In the genomic region with DNA sequence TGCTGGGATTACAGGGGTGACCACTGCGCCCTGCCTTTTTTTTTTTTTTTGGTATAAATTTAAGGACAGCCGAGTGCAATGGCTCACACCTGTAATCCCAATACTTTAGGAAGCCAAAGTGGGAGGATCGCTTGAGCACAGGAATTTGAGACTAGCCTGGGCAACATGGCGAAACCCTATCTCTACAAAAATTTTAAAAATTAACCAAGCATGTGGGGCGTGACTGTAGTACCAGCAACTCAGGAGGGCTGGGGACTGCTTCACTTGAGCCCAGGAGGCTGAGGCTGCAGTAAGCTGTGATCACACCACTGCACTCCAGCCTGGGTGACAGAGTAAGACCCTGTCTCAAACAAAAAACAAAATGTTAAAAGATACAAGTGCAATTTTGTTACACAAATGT, we compare ENCODE assay signal across 16 cellular contexts. TPM values are rescaled to one million over a fixed set of nuclear protein-coding genes. Genes with fewer than 3 reads are reported as not detected.
DNase-seq lines count a peak whose midpoint lies in the region; TF ChIP-seq lines count a peak whose summit lies in the region.
"Had no signal": no experiment of that assay in that cellular context is flagged by ENCODE, and none has a peak within 500 bp of the region (broad histone marks: within the 10 kb centered on the region; RNA-seq: fewer than 3 reads in every experiment).

No MANE protein-coding gene starts in this region.

- DNase-seq in trophoblast cell (peak; percentile 79 to 89), NCI-H345 treated with DMSO at 0.1 percent for 48 hours (lab: John Stamatoyannopoulos, UW; ENCODE audit: unreplicated experiment) (no peak), UCSD-AML1 (lab: John Stamatoyannopoulos, UW; ENCODE audit: unreplicated experiment) (no peak)
- DNase-seq: 8988T; ACHN; BE2C; C1 segment of cervical spinal cord; Caco-2; Calu3; CD4-positive, alpha-beta T cell; CD8-positive, alpha-beta T cell; DMS79 treated with DMSO at 0.1 percent for 48 hours; GF-D8 had no signal

- no peak overlapping the region for H4K91ac ChIP-seq in trophoblast cell (ENCODE audit: low read depth, low read length)

- no peaks in the 10 kb centered on the region for H3K27me3 ChIP-seq in trophoblast cell (ENCODE audit: insufficient read depth, low read length)
- H3K27me3 ChIP-seq: BE2C, BLaER1 had no signal

- H2BK5ac ChIP-seq in trophoblast cell (ENCODE audit: low read depth, low read length, poor library complexity) = no peak overlapping the region

- H3K9ac ChIP-seq in trophoblast cell (ENCODE audit: low read length) = no peak overlapping the region
- H3K9ac ChIP-seq: BLaER1 had no signal

- no peak overlapping the region for H4K12ac ChIP-seq in trophoblast cell (ENCODE audit: low read depth, low read length)

- H3K23ac ChIP-seq in trophoblast cell (ENCODE audit: low read length) = no peak overlapping the region

- WGBS in trophoblast cell (ENCODE audit: extremely low coverage, insufficient coverage, insufficient read length) = no CpG with 5 or more reads among the region's 5 CpGs

- H3K18ac ChIP-seq in trophoblast cell (ENCODE audit: low read length) = no peak overlapping the region

- H2AFZ ChIP-seq in trophoblast cell (ENCODE audit: insufficient read depth, low read length, poor library complexity) = no peak overlapping the region

- peaks cover 3% of the 10 kb centered on the region for H3K9me3 ChIP-seq in trophoblast cell (ENCODE audit: insufficient read depth, low read depth, low read length)
- H3K9me3 ChIP-seq: BE2C, BLaER1, Caco-2 had no signal

- TF ChIP-seq CTCF in C4-2B (conservative IDR thresholded peaks at IDR 0.05) = no peak
- no peak for TF ChIP-seq CTCF in VCaP (conservative IDR thresholded peaks at IDR 0.05)

- H3K36me3 ChIP-seq in trophoblast cell (ENCODE audit: control insufficient read depth in 1 of 2, insufficient read depth in 2 of 2, low read length in 2 of 2) = no peaks in the 10 kb centered on the region
- H3K36me3 ChIP-seq: BE2C had no signal

- no peak overlapping the region for H2BK12ac ChIP-seq in trophoblast cell (ENCODE audit: low read length)

- no peak overlapping the region for H4K8ac ChIP-seq in trophoblast cell (ENCODE audit: low read depth, low read length)

- H2BK120ac ChIP-seq in trophoblast cell (ENCODE audit: insufficient read depth, low read length, poor library complexity) = no peak overlapping the region

- no peaks in the 10 kb centered on the region for H3K79me2 ChIP-seq in trophoblast cell (ENCODE audit: control insufficient read depth, insufficient read depth, low read length, poor library complexity)

- peak overlapping the region; percentile 64 for H3K27ac ChIP-seq in C4-2B
- H3K27ac ChIP-seq in VCaP = peak overlapping the region; percentile 93
- H3K27ac ChIP-seq in trophoblast cell (ENCODE audit: low read depth, low read length) = no peak overlapping the region
- H3K27ac ChIP-seq: BLaER1 had no signal

- H3K4me2 ChIP-seq in trophoblast cell (ENCODE audit: low read length) = no peak overlapping the region
- H3K4me2 ChIP-seq: BLaER1 had no signal

- no peak overlapping the region for H3K14ac ChIP-seq in trophoblast cell (ENCODE audit: low read length)

- H2AK5ac ChIP-seq in trophoblast cell (ENCODE audit: low read length) = no peak overlapping the region

- no peaks in the 10 kb centered on the region for H3K79me1 ChIP-seq in trophoblast cell (ENCODE audit: low read length)

- H3K4me3 ChIP-seq in trophoblast cell (ENCODE audit: low read depth, low read length) = no peak overlapping the region
- H3K4me3 ChIP-seq: BLaER1 had no signal

- no peak overlapping the region for H3K4ac ChIP-seq in trophoblast cell (ENCODE audit: low read depth, low read length)

- H3K4me1 ChIP-seq in trophoblast cell (ENCODE audit: control insufficient read depth in 1 of 2, insufficient read depth in 2 of 2, low read length in 2 of 2) = peaks cover 0 to 2% of the 10 kb centered on the region in 2 experiments
- H3K4me1 ChIP-seq: BE2C had no signal

RNA-seq across cellular contexts. Expression of a gene that starts 21.5 kb away (rescaled TPM):
- polyA plus RNA-seq in trophoblast cell (2013) = 9.1 and 9.8 TPM in 2 replicates

RNA-seq across cellular contexts. Expression of a gene that starts 27.5 kb away (rescaled TPM):
- 0.18 and 0.26 TPM in 2 replicates for polyA plus RNA-seq in trophoblast cell (2013)

RNA-seq across cellular contexts. Expression of a gene that starts 34.8 kb away (rescaled TPM):
- 2.8 and 3.3 TPM in 2 replicates for polyA plus RNA-seq in trophoblast cell (2013)

Comparison
In these comparisons a context has a peak if more than half of its experiments do, and no peak if none do; other contexts are left out.
1. DNase-seq: peak in trophoblast cell (2 of 2); none in NCI-H345 treated with DMSO at 0.1 percent for 48 hours (single experiment) and UCSD-AML1 (single experiment).